In the genomic region with DNA sequence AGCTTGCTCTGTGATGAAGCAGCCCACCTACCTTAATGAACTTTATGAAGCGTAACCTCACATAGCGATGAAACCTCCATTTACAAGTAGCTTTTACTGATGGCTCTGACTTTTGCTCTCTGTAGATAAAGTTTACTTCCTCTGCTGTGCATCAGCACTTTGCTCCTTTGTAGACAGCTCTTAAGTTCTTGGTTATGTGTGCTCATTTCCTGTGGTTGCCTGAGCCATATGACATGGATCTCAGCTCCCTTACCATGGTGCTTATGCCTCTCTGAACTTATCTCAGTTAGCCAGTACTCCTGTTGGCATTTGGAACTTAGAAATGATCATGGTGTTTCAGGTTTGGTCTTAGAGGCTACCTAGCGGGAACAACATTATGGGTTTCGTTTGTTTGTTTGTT, we compare ENCODE assay signal across 12 cellular contexts. TPM values are rescaled to one million over a fixed set of nuclear protein-coding genes. Genes with fewer than 3 reads are reported as not detected.
A peak's percentile ranks its signal among the peaks of the same experiment; 100 is the strongest.
DNase-seq lines count a peak whose midpoint lies in the region; ATAC-seq and TF ChIP-seq lines count a peak whose summit lies in the region.
"Had no signal": no experiment of that assay in that cellular context is flagged by ENCODE, and none has a peak within 500 bp of the region (broad histone marks: within the 10 kb centered on the region; RNA-seq: fewer than 3 reads in every experiment).

No MANE protein-coding gene starts in this region.

- ATAC-seq in Right ventricle myocardium inferior: peak; percentile 57
- peak; percentile 54 to 81 (median 68) for ATAC-seq in heart left ventricle
- peak; percentile 68 to 79 for ATAC-seq in upper lobe of left lung (ENCODE audit: low FRiP score in 2 of 2)
- ATAC-seq in omental fat pad (ENCODE audit: low FRiP score): no peak
- ATAC-seq: gastroesophageal sphincter had no signal

- no peak for TF ChIP-seq EP300 in upper lobe of left lung (IDR thresholded peaks at IDR 0.05)

- intact Hi-C loops in Right ventricle myocardium inferior (cut with DNase I) (no loop called here), heart left ventricle (cut with DNase I) (no loop called here)

- no peaks in the 10 kb centered on the region for H3K27me3 ChIP-seq in right atrium auricular region
- H3K27me3 ChIP-seq in heart left ventricle: no peaks in the 10 kb centered on the region
- H3K27me3 ChIP-seq in upper lobe of left lung: no peaks in the 10 kb centered on the region
- H3K27me3 ChIP-seq: gastroesophageal sphincter had no signal

- H3K4me3 ChIP-seq in right atrium auricular region (no peak overlapping the region), heart left ventricle (peak overlapping the region in 1 of 12 donors; percentile 6), upper lobe of left lung (no peak overlapping the region)
- H3K4me3 ChIP-seq: gastroesophageal sphincter had no signal

- DNase-seq in Right ventricle myocardium inferior (ENCODE audit: missing footprints) (no peak), right atrium auricular region (ENCODE audit: low spot score) (no peak), SKM-1 (lab: John Stamatoyannopoulos, UW; ENCODE audit: unreplicated experiment) (peak; percentile 74), heart left ventricle (no peak), upper lobe of left lung (peak in 1 of 2 donors; percentile 35), omental fat pad (ENCODE audit: low spot score) (no peak), cerebellar cortex (ENCODE audit: low spot score) (no peak)
- DNase-seq in stimulated activated CD4-positive, alpha-beta T cell treated with anti-CD3 and anti-CD28 coated beads, Interleukin-2, amount 100 ng/mL, for 48 hours: no peak
- DNase-seq: activated B cell treated with CpG ODN at 0.5 μM for 24 hours, NCI-H146, OCI-M1 had no signal

- no peak for TF ChIP-seq CTCF in right atrium auricular region (IDR thresholded peaks at IDR 0.05)
- no peak for TF ChIP-seq CTCF in heart left ventricle (IDR thresholded peaks at IDR 0.05)
- TF ChIP-seq CTCF in upper lobe of left lung (IDR thresholded peaks at IDR 0.05): no peak
- no peak for TF ChIP-seq CTCF in omental fat pad (IDR thresholded peaks at IDR 0.05)

- no peaks in the 10 kb centered on the region for H3K9me3 ChIP-seq in right atrium auricular region
- no peaks in the 10 kb centered on the region for H3K9me3 ChIP-seq in heart left ventricle
- H3K9me3 ChIP-seq in upper lobe of left lung: no peaks in the 10 kb centered on the region
- H3K9me3 ChIP-seq: gastroesophageal sphincter had no signal

- 94 to 98% (median 96%) methylated on average over 4 of the region's 4 CpGs for WGBS in heart left ventricle, 4 donors
- 80% methylated on average over 4 of the region's 4 CpGs for WGBS in upper lobe of left lung, 2 donors

- TF ChIP-seq POLR2A in heart left ventricle (IDR thresholded peaks at IDR 0.05) (no peak), upper lobe of left lung (IDR thresholded peaks at IDR 0.05) (peak in 1 of 4 donors; percentile 45)

- H3K4me1 ChIP-seq in right atrium auricular region (no peaks in the 10 kb centered on the region), heart left ventricle (peaks cover 0 to 69% (median 0%) of the 10 kb centered on the region in 12 donors), upper lobe of left lung (peaks cover 0 to 6% (median 0%) of the 10 kb centered on the region in 4 donors)

- H3K36me3 ChIP-seq in right atrium auricular region: peaks cover 63% of the 10 kb centered on the region
- H3K36me3 ChIP-seq in heart left ventricle: peaks cover 0 to 99% (median 96%) of the 10 kb centered on the region in 9 donors
- H3K36me3 ChIP-seq in upper lobe of left lung: peaks cover 6 to 91% (median 48%) of the 10 kb centered on the region in 4 donors

- H3K27ac ChIP-seq in right atrium auricular region (peak overlapping the region in 1 of 2 donors; percentile 24), heart left ventricle (peak overlapping the region in 5 of 12 donors; percentile 12 to 90 (median 17)), upper lobe of left lung (peak overlapping the region; percentile 44 to 78 (median 54))

RNA-seq across cellular contexts. Expression of gene MFSD1, which starts 7.8 kb away (rescaled TPM):
- 32.2 TPM for total RNA-seq in Right ventricle myocardium inferior
- 10 to 100 TPM; 43.9 to 45.6 TPM for total RNA-seq in right atrium auricular region
- 10 to 100 TPM; 19.2 to 71.4 (median 35.7) TPM for total RNA-seq in heart left ventricle
- polyA plus RNA-seq in heart left ventricle: 10 to 100 TPM in 1 of 2 donors, 1 to 10 TPM in 1; 9.6 to 41.4 TPM
- 100 to 1,000 TPM in 3 of 6 donors, 10 to 100 TPM in 3; 51.5 to 127 (median 106) TPM for total RNA-seq in upper lobe of left lung
- 100 to 1,000 TPM; 113 to 173 (median 129) TPM for total RNA-seq in omental fat pad
